20 cellular contexts compared by ENCODE assay signal in genomic region chr10:21687994-21688301, GRCh38.
DNase-seq lines count a peak whose midpoint lies in the region; ATAC-seq and TF ChIP-seq lines count a peak whose summit lies in the region.
"Had no signal": no experiment of that assay in that cellular context is flagged by ENCODE, and none has a peak within 500 bp of the region (broad histone marks: within the 10 kb centered on the region; RNA-seq: fewer than 3 reads in every experiment).

No MANE protein-coding gene starts in this region.

- peak overlapping the region; percentile 5 for H4K8ac ChIP-seq in mesendoderm (ENCODE audit: low read depth, low read length)

- H3K4me1 Mint-ChIP-seq in activated CD8-positive, alpha-beta T cell treated with anti-CD3 and anti-CD28 coated beads for 36 hours (ENCODE audit: low read depth) = peaks cover 12% of the 10 kb centered on the region
- no peaks in the 10 kb centered on the region for H3K4me1 Mint-ChIP-seq in activated CD8-positive, alpha-beta T cell treated with anti-CD3 and anti-CD28 coated beads, Interleukin-2, amount 10 ng/mL, durations not matched to agents 7 days and 5 days (ENCODE audit: low read depth)
- H3K4me1 Mint-ChIP-seq in activated naive CD8-positive, alpha-beta T cell treated with anti-CD3 and anti-CD28 coated beads for 36 hours = peaks cover 13% of the 10 kb centered on the region

- CTCF ChIA-PET in activated CD8-positive, alpha-beta T cell treated with anti-CD3 and anti-CD28 coated beads for 36 hours (lab: Charles Lee) = no interaction called here
- CTCF ChIA-PET in activated CD8-positive, alpha-beta T cell treated with anti-CD3 and anti-CD28 coated beads, Interleukin-2, amount 10 ng/mL, durations not matched to agents 7 days and 5 days (lab: Charles Lee) = no interaction called here
- CTCF ChIA-PET in HEK293 (lab: Yijun Ruan, JAX) = interaction anchor here (0.6 kb wide), 1 partner anchor 21 kb away, joined by 3 read pairs; no protein-coding TSS in a partner anchor

- H3K4ac ChIP-seq in mesendoderm (ENCODE audit: low read depth, low read length) = no peak overlapping the region

- no peaks in the 10 kb centered on the region for H3K79me1 ChIP-seq in mesendoderm (ENCODE audit: low read length)

- H3K27ac Mint-ChIP-seq in activated CD8-positive, alpha-beta T cell treated with anti-CD3 and anti-CD28 coated beads for 36 hours = peak overlapping the region; percentile 10
- no peak overlapping the region for H3K27ac Mint-ChIP-seq in activated CD8-positive, alpha-beta T cell treated with anti-CD3 and anti-CD28 coated beads, Interleukin-2, amount 10 ng/mL, durations not matched to agents 7 days and 5 days
- peak overlapping the region; percentile 44 for H3K27ac Mint-ChIP-seq in activated naive CD8-positive, alpha-beta T cell treated with anti-CD3 and anti-CD28 coated beads for 36 hours
- H3K27ac Mint-ChIP-seq: CD4-positive, alpha-beta T cell had no signal

- ATAC-seq in activated CD8-positive, alpha-beta T cell treated with anti-CD3 and anti-CD28 coated beads for 36 hours = no peak
- no peak for ATAC-seq in activated CD8-positive, alpha-beta T cell treated with anti-CD3 and anti-CD28 coated beads, Interleukin-2, amount 10 ng/mL, durations not matched to agents 7 days and 5 days
- no peak for ATAC-seq in GM21529 (IDR thresholded peaks at IDR 0.05; ENCODE audit: unreplicated experiment)
- no peak for ATAC-seq in gastroesophageal sphincter
- ATAC-seq: GM12878 had no signal

- no peak for TF ChIP-seq CTCF in activated CD8-positive, alpha-beta T cell treated with anti-CD3 and anti-CD28 coated beads for 36 hours (IDR thresholded peaks at IDR 0.05)
- TF ChIP-seq CTCF in HEK293 (tag by site-specific recombination; IDR thresholded peaks at IDR 0.05) = no peak
- TF ChIP-seq CTCF in gastroesophageal sphincter (IDR thresholded peaks at IDR 0.05) = no peak

- H3K56ac ChIP-seq in mesendoderm (ENCODE audit: low read length) = no peak overlapping the region

- H4K5ac ChIP-seq in mesendoderm (ENCODE audit: low read length) = no peak overlapping the region

- no peak overlapping the region for H3K4me3 Mint-ChIP-seq in activated CD8-positive, alpha-beta T cell treated with anti-CD3 and anti-CD28 coated beads for 36 hours
- no peak overlapping the region for H3K4me3 Mint-ChIP-seq in activated CD8-positive, alpha-beta T cell treated with anti-CD3 and anti-CD28 coated beads, Interleukin-2, amount 10 ng/mL, durations not matched to agents 7 days and 5 days
- no peak overlapping the region for H3K4me3 Mint-ChIP-seq in activated naive CD8-positive, alpha-beta T cell treated with anti-CD3 and anti-CD28 coated beads for 36 hours
- H3K4me3 Mint-ChIP-seq: CD4-positive, alpha-beta T cell had no signal

- no peak overlapping the region for H3K4me2 ChIP-seq in mesendoderm (ENCODE audit: low read length)
- H3K4me2 ChIP-seq: SK-N-SH had no signal

- peaks cover 23% of the 10 kb centered on the region for H3K36me3 Mint-ChIP-seq in activated CD8-positive, alpha-beta T cell treated with anti-CD3 and anti-CD28 coated beads for 36 hours (ENCODE audit: low read depth)
- H3K36me3 Mint-ChIP-seq in activated CD8-positive, alpha-beta T cell treated with anti-CD3 and anti-CD28 coated beads, Interleukin-2, amount 10 ng/mL, durations not matched to agents 7 days and 5 days (ENCODE audit: low read depth) = peaks cover 27% of the 10 kb centered on the region
- H3K36me3 Mint-ChIP-seq in activated naive CD8-positive, alpha-beta T cell treated with anti-CD3 and anti-CD28 coated beads for 36 hours = peaks cover 23% of the 10 kb centered on the region

- H3K36me3 ChIP-seq in HEK293 (ENCODE audit: control insufficient read depth in 2 of 2, insufficient read depth in 1 of 2, low read length in 2 of 2) (no peaks in the 10 kb centered on the region; a peak in 1 of 3 replicates), mesendoderm (ENCODE audit: control insufficient read depth, insufficient read depth, low read length) (no peaks in the 10 kb centered on the region), gastroesophageal sphincter (peaks cover 0 to 14% of the 10 kb centered on the region in 2 donors)

- no peak overlapping the region for H3K27ac ChIP-seq in HEK293 (ENCODE audit: extremely low read depth, low read depth, low read length)
- H3K27ac ChIP-seq in mesendoderm (ENCODE audit: low read depth, low read length) = no peak overlapping the region
- no peak overlapping the region for H3K27ac ChIP-seq in gastroesophageal sphincter

- intact Hi-C loops in activated CD8-positive, alpha-beta T cell treated with anti-CD3 and anti-CD28 coated beads for 36 hours (cut with micrococcal nuclease) = no loop called here

- H3K27me3 Mint-ChIP-seq in activated CD8-positive, alpha-beta T cell treated with anti-CD3 and anti-CD28 coated beads for 36 hours = no peaks in the 10 kb centered on the region
- no peaks in the 10 kb centered on the region for H3K27me3 Mint-ChIP-seq in activated CD8-positive, alpha-beta T cell treated with anti-CD3 and anti-CD28 coated beads, Interleukin-2, amount 10 ng/mL, durations not matched to agents 7 days and 5 days (ENCODE audit: low read depth)
- H3K27me3 Mint-ChIP-seq in activated naive CD8-positive, alpha-beta T cell treated with anti-CD3 and anti-CD28 coated beads for 36 hours = no peaks in the 10 kb centered on the region
- H3K27me3 Mint-ChIP-seq: CD4-positive, alpha-beta T cell had no signal

- TF ChIP-seq EP300 in gastroesophageal sphincter (IDR thresholded peaks at IDR 0.05) = no peak

- DNase-seq in activated CD8-positive, alpha-beta T cell treated with anti-CD3 and anti-CD28 coated beads for 36 hours = no peak
- no peak for DNase-seq in activated CD8-positive, alpha-beta T cell treated with anti-CD3 and anti-CD28 coated beads, Interleukin-2, amount 10 ng/mL, durations not matched to agents 7 days and 5 days
- DNase-seq in activated naive CD8-positive, alpha-beta T cell treated with anti-CD3 and anti-CD28 coated beads for 36 hours = no peak
- no peak for DNase-seq in mesendoderm
- no peak for DNase-seq in activated CD8-positive, alpha-beta memory T cell treated with anti-CD3 and anti-CD28 coated beads for 24 hours
- DNase-seq: 8988T; CD4-positive, alpha-beta T cell; EL; Kasumi-1; MM.1S; NCI-H1092; NCI-H2081 treated with DMSO at 0.1 percent for 48 hours; NCI-H446 treated with DMSO at 0.1 percent for 48 hours; NCI-H69; SHP77; SK-N-SH had no signal

- no peak overlapping the region for H3K18ac ChIP-seq in mesendoderm (ENCODE audit: low read length)

- H3K9me3 ChIP-seq in HEK293 (ENCODE audit: control insufficient read depth, insufficient read depth, low read depth, low read length) = no peaks in the 10 kb centered on the region
- no peaks in the 10 kb centered on the region for H3K9me3 ChIP-seq in gastroesophageal sphincter
- H3K9me3 ChIP-seq: SK-N-SH had no signal

- no peak overlapping the region for H2AK5ac ChIP-seq in mesendoderm (ENCODE audit: low read length)

- H2BK120ac ChIP-seq in mesendoderm (ENCODE audit: low read depth, low read length) = no peak overlapping the region

- H2BK15ac ChIP-seq in mesendoderm (replicated peaks; ENCODE audit: low read depth) = no peak overlapping the region

- TF ChIP-seq POLR2A in gastroesophageal sphincter (IDR thresholded peaks at IDR 0.05) = no peak

- no peaks in the 10 kb centered on the region for H3K79me2 ChIP-seq in mesendoderm (ENCODE audit: control insufficient read depth, insufficient read depth, low read length)

- no peak overlapping the region for H3K23ac ChIP-seq in mesendoderm (ENCODE audit: low read length)

- no peak overlapping the region for H3K9ac ChIP-seq in mesendoderm (ENCODE audit: low read length)
- H3K9ac ChIP-seq: SK-N-SH had no signal

- no peaks in the 10 kb centered on the region for H3K9me3 Mint-ChIP-seq in activated CD8-positive, alpha-beta T cell treated with anti-CD3 and anti-CD28 coated beads for 36 hours
- H3K9me3 Mint-ChIP-seq in activated CD8-positive, alpha-beta T cell treated with anti-CD3 and anti-CD28 coated beads, Interleukin-2, amount 10 ng/mL, durations not matched to agents 7 days and 5 days (ENCODE audit: insufficient read depth) = no peaks in the 10 kb centered on the region
- H3K9me3 Mint-ChIP-seq in activated naive CD8-positive, alpha-beta T cell treated with anti-CD3 and anti-CD28 coated beads for 36 hours = no peaks in the 10 kb centered on the region
- H3K9me3 Mint-ChIP-seq: CD4-positive, alpha-beta T cell had no signal

- H2BK5ac ChIP-seq in mesendoderm (ENCODE audit: low read length) = no peak overlapping the region

- H3K4me1 ChIP-seq in HEK293 (ENCODE audit: control insufficient read depth, insufficient read depth, low read length) (no peaks in the 10 kb centered on the region), mesendoderm (ENCODE audit: control insufficient read depth, low read depth, low read length) (no peaks in the 10 kb centered on the region), gastroesophageal sphincter (no peaks in the 10 kb centered on the region)

- POLR2A ChIA-PET in activated CD8-positive, alpha-beta T cell treated with anti-CD3 and anti-CD28 coated beads for 36 hours (lab: Charles Lee) = interaction anchor here (0.6 kb wide), 1 partner anchor 191 kb away, joined by 3 read pairs; no protein-coding TSS in a partner anchor
- POLR2A ChIA-PET in activated CD8-positive, alpha-beta T cell treated with anti-CD3 and anti-CD28 coated beads, Interleukin-2, amount 10 ng/mL, durations not matched to agents 7 days and 5 days (lab: Charles Lee) = no interaction called here
- POLR2A ChIA-PET in HEK293 (lab: Yijun Ruan, JAX) = no interaction called here

- no peak overlapping the region for H3K4me3 ChIP-seq in HEK293 (ENCODE audit: low read depth, low read length)
- H3K4me3 ChIP-seq in mesendoderm (ENCODE audit: low read length) = no peak overlapping the region
- no peak overlapping the region for H3K4me3 ChIP-seq in gastroesophageal sphincter
- H3K4me3 ChIP-seq: GM12878 had no signal

- H3K27me3 ChIP-seq in mesendoderm (ENCODE audit: insufficient read depth, low read length, poor library complexity) = no peaks in the 10 kb centered on the region
- H3K27me3 ChIP-seq in gastroesophageal sphincter = no peaks in the 10 kb centered on the region

TF ChIP-seq in HEK293, 187 proteins besides CTCF, POLR2A, EP300 and RAD21 (continues in another document):
- no peak for TF ChIP-seq IKZF3 (tag by site-specific recombination; IDR thresholded peaks at IDR 0.05)
- TF ChIP-seq ZNF654 (tag by site-specific recombination; IDR thresholded peaks at IDR 0.05; ENCODE audit: low read depth) = no peak
